ENCODE assay signal across 22 cellular contexts in genomic region chr17:56367381-56367780, GRCh38.
"Had no signal": no experiment of that assay in that cellular context is flagged by ENCODE, and none has a peak within 500 bp of the region (broad histone marks: within the 10 kb centered on the region; RNA-seq: fewer than 3 reads in every experiment).

No MANE protein-coding gene starts in this region.

- DNase-seq: activated CD4-positive, alpha-beta T cell treated with anti-CD3 and anti-CD28 coated beads for 36 hours; activated CD4-positive, alpha-beta T cell treated with anti-CD3 and anti-CD28 coated beads, Interleukin-2, amount 50 U/mL, for 4 hours; activated CD4-positive, CD25-positive, alpha-beta regulatory T cell; activated naive CD4-positive, alpha-beta T cell; activated T-cell treated with anti-CD3 and anti-CD28 coated beads for 4 hours; activated T-cell treated with anti-CD3 and anti-CD28 coated beads, Interleukin-2, amount 50 U/mL, for 72 hours; central memory CD4-positive, alpha-beta T cell; esophagus squamous epithelium; foreskin melanocyte; heart right ventricle; left ventricle myocardium superior; midbrain; naive thymus-derived CD4-positive, alpha-beta T cell; stimulated activated CD4-positive, alpha-beta T cell treated with anti-CD3 and anti-CD28 coated beads, Interleukin-12 subunit alpha, Interleukin-12 subunit beta, amount 100 ng/mL, for 4 hours; stimulated activated CD4-positive, alpha-beta T cell treated with anti-CD3 and anti-CD28 coated beads, Interleukin-4, amount 100 ng/mL, for 24 hours; stimulated activated naive CD8-positive, alpha-beta T cell treated with anti-CD3 and anti-CD28 coated beads, Interleukin-15, amount 100 ng/mL, for 72 hours; substantia nigra; T-cell; upper lobe of left lung had no signal

- ATAC-seq: activated CD4-positive, alpha-beta T cell treated with anti-CD3 and anti-CD28 coated beads for 36 hours; activated naive CD4-positive, alpha-beta T cell treated with anti-CD3 and anti-CD28 coated beads, Interleukin-2, amount 50 U/mL, for 72 hours; activated T-cell treated with anti-CD3 and anti-CD28 coated beads, Interleukin-2, amount 50 U/mL, for 72 hours; heart right ventricle; left ventricle myocardium superior; naive thymus-derived CD4-positive, alpha-beta T cell; sciatic nerve; stimulated activated effector memory CD8-positive, alpha-beta T cell treated with anti-CD3 and anti-CD28 coated beads, Interleukin-12 subunit alpha, Interleukin-12 subunit beta, amount 100 ng/mL, for 72 hours; stimulated activated naive CD8-positive, alpha-beta T cell treated with anti-CD3 and anti-CD28 coated beads, Interleukin-15, amount 100 ng/mL, for 72 hours; T-cell had no signal

- H3K9me3 Mint-ChIP-seq: activated naive CD4-positive, alpha-beta T cell treated with anti-CD3 and anti-CD28 coated beads, Interleukin-2, amount 50 U/mL, for 72 hours; activated T-cell treated with anti-CD3 and anti-CD28 coated beads, Interleukin-2, amount 50 U/mL, for 72 hours; stimulated activated effector memory CD8-positive, alpha-beta T cell treated with anti-CD3 and anti-CD28 coated beads, Interleukin-12 subunit alpha, Interleukin-12 subunit beta, amount 100 ng/mL, for 72 hours; stimulated activated naive CD8-positive, alpha-beta T cell treated with anti-CD3 and anti-CD28 coated beads, Interleukin-15, amount 100 ng/mL, for 72 hours had no signal

- H3K4me3 Mint-ChIP-seq: activated CD4-positive, alpha-beta T cell treated with anti-CD3 and anti-CD28 coated beads for 36 hours; activated T-cell treated with anti-CD3 and anti-CD28 coated beads, Interleukin-2, amount 50 U/mL, for 72 hours; naive thymus-derived CD4-positive, alpha-beta T cell; stimulated activated effector memory CD8-positive, alpha-beta T cell treated with anti-CD3 and anti-CD28 coated beads, Interleukin-12 subunit alpha, Interleukin-12 subunit beta, amount 100 ng/mL, for 72 hours; stimulated activated naive CD8-positive, alpha-beta T cell treated with anti-CD3 and anti-CD28 coated beads, Interleukin-15, amount 100 ng/mL, for 72 hours; T-cell had no signal

- H3K27me3 Mint-ChIP-seq: stimulated activated naive CD8-positive, alpha-beta T cell treated with anti-CD3 and anti-CD28 coated beads, Interleukin-15, amount 100 ng/mL, for 72 hours had no signal

- H3K27ac Mint-ChIP-seq: activated CD4-positive, alpha-beta T cell treated with anti-CD3 and anti-CD28 coated beads for 36 hours; activated naive CD4-positive, alpha-beta T cell treated with anti-CD3 and anti-CD28 coated beads, Interleukin-2, amount 50 U/mL, for 72 hours; activated T-cell treated with anti-CD3 and anti-CD28 coated beads, Interleukin-2, amount 50 U/mL, for 72 hours; naive thymus-derived CD4-positive, alpha-beta T cell; stimulated activated effector memory CD8-positive, alpha-beta T cell treated with anti-CD3 and anti-CD28 coated beads, Interleukin-12 subunit alpha, Interleukin-12 subunit beta, amount 100 ng/mL, for 72 hours; stimulated activated naive CD8-positive, alpha-beta T cell treated with anti-CD3 and anti-CD28 coated beads, Interleukin-15, amount 100 ng/mL, for 72 hours; T-cell had no signal

- H3K36me3 Mint-ChIP-seq: activated naive CD4-positive, alpha-beta T cell treated with anti-CD3 and anti-CD28 coated beads, Interleukin-2, amount 50 U/mL, for 72 hours; naive thymus-derived CD4-positive, alpha-beta T cell; stimulated activated effector memory CD8-positive, alpha-beta T cell treated with anti-CD3 and anti-CD28 coated beads, Interleukin-12 subunit alpha, Interleukin-12 subunit beta, amount 100 ng/mL, for 72 hours; T-cell had no signal

- H3K4me1 Mint-ChIP-seq: activated CD4-positive, alpha-beta T cell treated with anti-CD3 and anti-CD28 coated beads for 36 hours; naive thymus-derived CD4-positive, alpha-beta T cell; stimulated activated effector memory CD8-positive, alpha-beta T cell treated with anti-CD3 and anti-CD28 coated beads, Interleukin-12 subunit alpha, Interleukin-12 subunit beta, amount 100 ng/mL, for 72 hours; stimulated activated naive CD8-positive, alpha-beta T cell treated with anti-CD3 and anti-CD28 coated beads, Interleukin-15, amount 100 ng/mL, for 72 hours; T-cell had no signal
